Comparison of ENCODE assay signal across 9 cellular contexts in genomic region chr5:159175547-159175946, GRCh38. TPM values are rescaled to one million over a fixed set of nuclear protein-coding genes. Genes with fewer than 3 reads are reported as not detected.
DNase-seq lines count a peak whose midpoint lies in the region; ATAC-seq and TF ChIP-seq lines count a peak whose summit lies in the region.
"Had no signal": no experiment of that assay in that cellular context is flagged by ENCODE, and none has a peak within 500 bp of the region (broad histone marks: within the 10 kb centered on the region; RNA-seq: fewer than 3 reads in every experiment).

No MANE protein-coding gene starts in this region.

- H3K27me3 ChIP-seq in foreskin keratinocyte, result no peaks in the 10 kb centered on the region
- no peaks in the 10 kb centered on the region for H3K27me3 ChIP-seq in smooth muscle cell (ENCODE audit: low read depth)
- H3K27me3 ChIP-seq: SJSA1 had no signal

- H3K4me1 ChIP-seq in foreskin keratinocyte, result peaks cover 28% of the 10 kb centered on the region
- peaks cover 37% of the 10 kb centered on the region for H3K4me1 ChIP-seq in smooth muscle cell (ENCODE audit: low read depth)

- H3K4me1 Mint-ChIP-seq in activated T-helper 1 cell treated with anti-CD3 and anti-CD28 coated beads, Interleukin-12 subunit alpha, Interleukin-12 subunit beta, Interleukin-2, Interleukin-4 antibody, amounts not matched to agents 30 ng/mL and 10 ng/mL and 1 ng/mL, durations not matched to agents 14 hours and 24 hours and 36 hours (ENCODE audit: low read depth), result peaks cover 68% of the 10 kb centered on the region

- peak overlapping the region; percentile 96 for H3K27ac ChIP-seq in foreskin keratinocyte
- H3K27ac ChIP-seq in smooth muscle cell (ENCODE audit: low read depth), result peak overlapping the region; percentile 99
- H3K27ac ChIP-seq: SJSA1 had no signal

- H3K9ac ChIP-seq in smooth muscle cell (ENCODE audit: low read depth), result peak overlapping the region; percentile 69

- peak overlapping the region; percentile 68 for H3K4me3 Mint-ChIP-seq in activated T-helper 1 cell treated with anti-CD3 and anti-CD28 coated beads, Interleukin-12 subunit alpha, Interleukin-12 subunit beta, Interleukin-2, Interleukin-4 antibody, amounts not matched to agents 30 ng/mL and 10 ng/mL and 1 ng/mL, durations not matched to agents 14 hours and 24 hours and 36 hours

- H3K9me3 Mint-ChIP-seq in activated T-helper 1 cell treated with anti-CD3 and anti-CD28 coated beads, Interleukin-12 subunit alpha, Interleukin-12 subunit beta, Interleukin-2, Interleukin-4 antibody, amounts not matched to agents 30 ng/mL and 10 ng/mL and 1 ng/mL, durations not matched to agents 14 hours and 24 hours and 36 hours, result no peaks in the 10 kb centered on the region

- no peak for TF ChIP-seq POLR2A in erythroblast (IDR thresholded peaks at IDR 0.05; ENCODE audit: low read length)

- peaks cover 24% of the 10 kb centered on the region for H3F3A ChIP-seq in smooth muscle cell (ENCODE audit: low read depth)

- 0% methylated on average over 1 of the region's 1 CpG for WGBS in smooth muscle cell (ENCODE audit: low lambda C conversion rate)

- H3K79me2 ChIP-seq in smooth muscle cell (ENCODE audit: low read depth), result peaks cover 75% of the 10 kb centered on the region

- H3K36me3 ChIP-seq in smooth muscle cell (ENCODE audit: low read depth), result peaks cover 14% of the 10 kb centered on the region

- ATAC-seq in foreskin keratinocyte, result no peak
- ATAC-seq in GM18517 (IDR thresholded peaks at IDR 0.05; ENCODE audit: unreplicated experiment), result no peak
- no peak for ATAC-seq in HG03045 (IDR thresholded peaks at IDR 0.05; ENCODE audit: unreplicated experiment)

- H3K36me3 Mint-ChIP-seq in activated T-helper 1 cell treated with anti-CD3 and anti-CD28 coated beads, Interleukin-12 subunit alpha, Interleukin-12 subunit beta, Interleukin-2, Interleukin-4 antibody, amounts not matched to agents 30 ng/mL and 10 ng/mL and 1 ng/mL, durations not matched to agents 14 hours and 24 hours and 36 hours (ENCODE audit: low read depth), result peaks cover 53% of the 10 kb centered on the region

- no peaks in the 10 kb centered on the region for H4K20me1 ChIP-seq in smooth muscle cell (ENCODE audit: low read depth)

- H3K4me3 ChIP-seq in LNCaP clone FGC (ENCODE audit: low read depth, low read length) (no peak overlapping the region), smooth muscle cell (no peak overlapping the region)
- H3K4me3 ChIP-seq: SJSA1 had no signal

- no peak overlapping the region for H2AFZ ChIP-seq in smooth muscle cell (ENCODE audit: low read depth)

- intact Hi-C loops in activated T-helper 1 cell treated with anti-CD3 and anti-CD28 coated beads, Interleukin-12 subunit alpha, Interleukin-12 subunit beta, Interleukin-2, Interleukin-4 antibody, amounts not matched to agents 30 ng/mL and 10 ng/mL and 1 ng/mL, durations not matched to agents 14 hours and 24 hours and 36 hours (cut with micrococcal nuclease), result loop anchor here (5.0 to 10.0 kb wide), 2 partner anchors 157 to 599 kb away; partner anchors contain the start of gene IL12B

- peak overlapping the region; percentile 79 for H3K4me2 ChIP-seq in smooth muscle cell

- H3K27ac Mint-ChIP-seq in activated T-helper 1 cell treated with anti-CD3 and anti-CD28 coated beads, Interleukin-12 subunit alpha, Interleukin-12 subunit beta, Interleukin-2, Interleukin-4 antibody, amounts not matched to agents 30 ng/mL and 10 ng/mL and 1 ng/mL, durations not matched to agents 14 hours and 24 hours and 36 hours, result peak overlapping the region; percentile 86
- H3K27ac Mint-ChIP-seq: progenitor cell of endocrine pancreas had no signal

- no peaks in the 10 kb centered on the region for H3K27me3 Mint-ChIP-seq in activated T-helper 1 cell treated with anti-CD3 and anti-CD28 coated beads, Interleukin-12 subunit alpha, Interleukin-12 subunit beta, Interleukin-2, Interleukin-4 antibody, amounts not matched to agents 30 ng/mL and 10 ng/mL and 1 ng/mL, durations not matched to agents 14 hours and 24 hours and 36 hours (ENCODE audit: insufficient read depth)
- H3K27me3 Mint-ChIP-seq: progenitor cell of endocrine pancreas had no signal

- TF ChIP-seq CTCF in LNCaP clone FGC (IDR thresholded peaks at IDR 0.05; ENCODE audit: control insufficient read depth, extremely low read depth, insufficient read depth) (no peak), foreskin keratinocyte (conservative IDR thresholded peaks at IDR 0.05) (no peak), smooth muscle cell (IDR thresholded peaks at IDR 0.05; ENCODE audit: borderline replicate concordance, insufficient read depth, poor library complexity, severe bottlenecking) (no peak)

- DNase-seq in LNCaP clone FGC (ENCODE audit: low read depth) (peak; percentile 54), foreskin keratinocyte (no peak), smooth muscle cell (lab: John Stamatoyannopoulos, UW; ENCODE audit: unreplicated experiment) (no peak), erythroblast (lab: John Stamatoyannopoulos, UW) (no peak)
- no peak for DNase-seq in activated T-helper 1 cell treated with anti-CD3 and anti-CD28 coated beads, Interleukin-12 subunit alpha, Interleukin-12 subunit beta, Interleukin-2, Interleukin-4 antibody, amounts not matched to agents 30 ng/mL and 10 ng/mL and 1 ng/mL, durations not matched to agents 14 hours and 24 hours and 36 hours (ENCODE audit: low spot score)

- H3K9me3 ChIP-seq in smooth muscle cell (replicated peaks; ENCODE audit: low read depth), result no peaks in the 10 kb centered on the region
- H3K9me3 ChIP-seq: SJSA1 had no signal

RNA-seq across cellular contexts. Expression of gene RNF145, which starts 33.8 kb away (rescaled TPM):
- 179 TPM in 2 replicates for total RNA-seq in activated T-helper 1 cell treated with anti-CD3 and anti-CD28 coated beads, Interleukin-12 subunit alpha, Interleukin-12 subunit beta, Interleukin-2, Interleukin-4 antibody, amounts not matched to agents 30 ng/mL and 10 ng/mL and 1 ng/mL, durations not matched to agents 14 hours and 24 hours and 36 hours
- total RNA-seq in foreskin keratinocyte, result 56.2 and 58.3 TPM in 2 replicates
- polyA plus RNA-seq in foreskin keratinocyte, result 43.3 and 50.1 TPM in 2 replicates
- 74.3 and 74.8 TPM in 2 replicates for total RNA-seq in smooth muscle cell
- 24.3 and 25.0 TPM in 2 replicates for polyA plus RNA-seq in smooth muscle cell
